In genomic region chr9:8978334-8978733, GRCh38 we compare ENCODE assay signal across 15 cellular contexts.
DNase-seq lines count a peak whose midpoint lies in the region; ATAC-seq and TF ChIP-seq lines count a peak whose summit lies in the region.
"Had no signal": no experiment of that assay in that cellular context is flagged by ENCODE, and none has a peak within 500 bp of the region (broad histone marks: within the 10 kb centered on the region; RNA-seq: fewer than 3 reads in every experiment).

No MANE protein-coding gene starts in this region.

- no peaks in the 10 kb centered on the region for H3K79me2 ChIP-seq in DND-41 (ENCODE audit: insufficient read depth, low read length)
- H3K79me2 ChIP-seq in Loucy (ENCODE audit: insufficient read depth, low read length), result no peaks in the 10 kb centered on the region

- H3K4me1 Mint-ChIP-seq in activated T-helper 2 cell treated with anti-CD3 and anti-CD28 coated beads, Interferon-gamma antibody, Interleukin-2, Interleukin-4, amounts not matched to agents 10 μg/mL and 5 μg/mL and 100 μg/mL, durations not matched to agents 14 hours and 24 hours and 36 hours (ENCODE audit: low read depth), result no peaks in the 10 kb centered on the region
- H3K4me1 Mint-ChIP-seq: B cell, IgD-negative memory B cell had no signal

- no peaks in the 10 kb centered on the region for H3K9me3 Mint-ChIP-seq in activated T-helper 2 cell treated with anti-CD3 and anti-CD28 coated beads, Interferon-gamma antibody, Interleukin-2, Interleukin-4, amounts not matched to agents 10 μg/mL and 5 μg/mL and 100 μg/mL, durations not matched to agents 14 hours and 24 hours and 36 hours

- no peak overlapping the region for H3K27ac Mint-ChIP-seq in activated T-helper 2 cell treated with anti-CD3 and anti-CD28 coated beads, Interferon-gamma antibody, Interleukin-2, Interleukin-4, amounts not matched to agents 10 μg/mL and 5 μg/mL and 100 μg/mL, durations not matched to agents 14 hours and 24 hours and 36 hours
- H3K27ac Mint-ChIP-seq: B cell; CD4-positive, alpha-beta T cell; IgD-negative memory B cell had no signal

- DNase-seq in DND-41 (no peak), OCI-M1 (lab: John Stamatoyannopoulos, UW) (peak; percentile 84), epithelial cell of proximal tubule (ENCODE audit: low read depth) (no peak), nucleus accumbens (lab: John Stamatoyannopoulos, UW) (no peak), right atrium auricular region (ENCODE audit: low spot score) (no peak)
- DNase-seq in activated T-helper 2 cell treated with anti-CD3 and anti-CD28 coated beads, Interferon-gamma antibody, Interleukin-2, Interleukin-4, amounts not matched to agents 10 μg/mL and 5 μg/mL and 100 μg/mL, durations not matched to agents 14 hours and 24 hours and 36 hours (ENCODE audit: low spot score), result no peak
- DNase-seq: C1 segment of cervical spinal cord; CD4-positive, alpha-beta T cell; DMS79; GDM1; H7 had no signal

- H3K9me2 ChIP-seq in Loucy (replicated peaks; ENCODE audit: low read depth, low read length), result no peaks in the 10 kb centered on the region

- H3K4me1 ChIP-seq in DND-41 (ENCODE audit: insufficient read depth, low read length), result no peaks in the 10 kb centered on the region
- H3K4me1 ChIP-seq in Loucy (ENCODE audit: insufficient read depth, low read length, poor library complexity, severe bottlenecking), result no peaks in the 10 kb centered on the region
- no peaks in the 10 kb centered on the region for H3K4me1 ChIP-seq in right atrium auricular region

- H3K4me3 Mint-ChIP-seq in activated T-helper 2 cell treated with anti-CD3 and anti-CD28 coated beads, Interferon-gamma antibody, Interleukin-2, Interleukin-4, amounts not matched to agents 10 μg/mL and 5 μg/mL and 100 μg/mL, durations not matched to agents 14 hours and 24 hours and 36 hours (ENCODE audit: low read depth), result no peak overlapping the region
- H3K4me3 Mint-ChIP-seq: B cell; CD4-positive, alpha-beta T cell; IgD-negative memory B cell had no signal

- intact Hi-C loops in activated T-helper 2 cell treated with anti-CD3 and anti-CD28 coated beads, Interferon-gamma antibody, Interleukin-2, Interleukin-4, amounts not matched to agents 10 μg/mL and 5 μg/mL and 100 μg/mL, durations not matched to agents 14 hours and 24 hours and 36 hours (cut with micrococcal nuclease), result no loop called here

- H3K36me3 Mint-ChIP-seq in activated T-helper 2 cell treated with anti-CD3 and anti-CD28 coated beads, Interferon-gamma antibody, Interleukin-2, Interleukin-4, amounts not matched to agents 10 μg/mL and 5 μg/mL and 100 μg/mL, durations not matched to agents 14 hours and 24 hours and 36 hours (ENCODE audit: low read depth), result no peaks in the 10 kb centered on the region
- H3K36me3 Mint-ChIP-seq: IgD-negative memory B cell had no signal

- no peak overlapping the region for H3K9ac ChIP-seq in DND-41 (ENCODE audit: low read depth, low read length)
- no peak overlapping the region for H3K9ac ChIP-seq in Loucy (ENCODE audit: low read depth, low read length, poor library complexity, severe bottlenecking)

- no peaks in the 10 kb centered on the region for H3K27me3 Mint-ChIP-seq in activated T-helper 2 cell treated with anti-CD3 and anti-CD28 coated beads, Interferon-gamma antibody, Interleukin-2, Interleukin-4, amounts not matched to agents 10 μg/mL and 5 μg/mL and 100 μg/mL, durations not matched to agents 14 hours and 24 hours and 36 hours (ENCODE audit: low read depth)
- H3K27me3 Mint-ChIP-seq: B cell; CD4-positive, alpha-beta T cell; IgD-negative memory B cell had no signal

- no peaks in the 10 kb centered on the region for H3K9me3 ChIP-seq in DND-41 (ENCODE audit: insufficient read depth, low read length, severe bottlenecking)
- no peaks in the 10 kb centered on the region for H3K9me3 ChIP-seq in Loucy (ENCODE audit: insufficient read depth, low read depth, low read length)
- no peaks in the 10 kb centered on the region for H3K9me3 ChIP-seq in right atrium auricular region

- H3K27me3 ChIP-seq in DND-41 (ENCODE audit: insufficient read depth, low read length, poor library complexity) (no peaks in the 10 kb centered on the region), Loucy (ENCODE audit: insufficient read depth, low read length, poor library complexity, severe bottlenecking) (no peaks in the 10 kb centered on the region), right atrium auricular region (no peaks in the 10 kb centered on the region)

- H3F3A ChIP-seq in Loucy (ENCODE audit: low read depth), result no peaks in the 10 kb centered on the region

- H4K20me1 ChIP-seq in DND-41 (ENCODE audit: insufficient read depth, low read length) (no peaks in the 10 kb centered on the region), Loucy (ENCODE audit: insufficient read depth, low read length, poor library complexity, severe bottlenecking) (no peaks in the 10 kb centered on the region)

- H3K36me3 ChIP-seq in DND-41 (ENCODE audit: insufficient read depth, low read length) (no peaks in the 10 kb centered on the region), Loucy (ENCODE audit: insufficient read depth, low read length) (no peaks in the 10 kb centered on the region), right atrium auricular region (no peaks in the 10 kb centered on the region)

- no peak for ATAC-seq in DND-41 (ENCODE audit: insufficient read depth, low read depth)
- ATAC-seq in GM18498 (IDR thresholded peaks at IDR 0.05; ENCODE audit: unreplicated experiment), result no peak

- H3K4me2 ChIP-seq in DND-41 (ENCODE audit: insufficient read depth, low read length) (no peak overlapping the region), Loucy (ENCODE audit: low read depth, low read length, poor library complexity, severe bottlenecking) (no peak overlapping the region)

- TF ChIP-seq CTCF in DND-41 (IDR thresholded peaks at IDR 0.05; ENCODE audit: borderline replicate concordance, extremely low read depth, low read length, poor library complexity, severe bottlenecking) (peak; percentile 2), Loucy (conservative IDR thresholded peaks at IDR 0.05; ENCODE audit: low read length) (peak; percentile 50), epithelial cell of proximal tubule (conservative IDR thresholded peaks at IDR 0.05; ENCODE audit: low read depth, low read length) (peak; percentile 21), right atrium auricular region (IDR thresholded peaks at IDR 0.05) (no peak)

- H2AFZ ChIP-seq in DND-41 (ENCODE audit: low read depth, low read length) (no peak overlapping the region), Loucy (ENCODE audit: low read length) (no peak overlapping the region)

- H3K4me3 ChIP-seq in DND-41 (ENCODE audit: low read depth in 1 of 2, low read length in 2 of 2), result no peak overlapping the region
- H3K4me3 ChIP-seq in Loucy (ENCODE audit: low read length, poor library complexity, severe bottlenecking), result no peak overlapping the region
- no peak overlapping the region for H3K4me3 ChIP-seq in epithelial cell of proximal tubule (ENCODE audit: low read depth, low read length)
- no peak overlapping the region for H3K4me3 ChIP-seq in right atrium auricular region

- H3K27ac ChIP-seq in DND-41 (ENCODE audit: low read length) (no peak overlapping the region), right atrium auricular region (no peak overlapping the region)

Comparison
In these comparisons a context has a peak if more than half of its experiments do, and no peak if none do; other contexts are left out.
1. CTCF ChIP-seq: peak in DND-41 (single experiment), Loucy (single experiment) and epithelial cell of proximal tubule (single experiment); none in right atrium auricular region (0 of 2).